16 cellular contexts compared by ENCODE assay signal in genomic region chr10:109205929-109206585, GRCh38.
A peak's percentile ranks its signal among the peaks of the same experiment; 100 is the strongest.
DNase-seq lines count a peak whose midpoint lies in the region; ATAC-seq and TF ChIP-seq lines count a peak whose summit lies in the region.
"Had no signal": no experiment of that assay in that cellular context is flagged by ENCODE, and none has a peak within 500 bp of the region (broad histone marks: within the 10 kb centered on the region; RNA-seq: fewer than 3 reads in every experiment).

No MANE protein-coding gene starts in this region.

- no peak for TF ChIP-seq CTCF in AG09309 (IDR thresholded peaks at IDR 0.05; ENCODE audit: control insufficient read depth, insufficient read depth, low read depth, low read length, missing control alignments)
- no peak for TF ChIP-seq CTCF in WERI-Rb-1 (IDR thresholded peaks at IDR 0.05; ENCODE audit: low read depth, low read length)
- TF ChIP-seq CTCF in adrenal gland (IDR thresholded peaks at IDR 0.05), result no peak

- H3K4me3 ChIP-seq in AG09309 (ENCODE audit: control insufficient read depth, low read depth, low read length), result no peak overlapping the region
- no peak overlapping the region for H3K4me3 ChIP-seq in WERI-Rb-1 (ENCODE audit: low read depth, low read length)
- no peak overlapping the region for H3K4me3 ChIP-seq in adrenal gland
- H3K4me3 ChIP-seq: BLaER1 treated with 17β-estradiol and CSF1 and Interleukin-3, amounts not matched to agents 10 nM and 100 nM; HAP-1; lung; thoracic aorta had no signal

- H3K9me3 ChIP-seq in WERI-Rb-1 (ENCODE audit: severe bottlenecking) (no peaks in the 10 kb centered on the region), adrenal gland (replicated peaks in 1 of 3) (no peaks in the 10 kb centered on the region)
- H3K9me3 ChIP-seq: BLaER1 treated with 17β-estradiol and CSF1 and Interleukin-3, amounts not matched to agents 10 nM and 100 nM; HAP-1; thoracic aorta had no signal

- H3K27ac ChIP-seq in WERI-Rb-1 (no peak overlapping the region), adrenal gland (no peak overlapping the region)
- H3K27ac ChIP-seq: BLaER1 treated with 17β-estradiol and CSF1 and Interleukin-3, amounts not matched to agents 10 nM and 100 nM; thoracic aorta had no signal

- no peaks in the 10 kb centered on the region for H3K27me3 ChIP-seq in WERI-Rb-1 (ENCODE audit: insufficient read depth, low read depth, severe bottlenecking)
- H3K27me3 ChIP-seq in adrenal gland, result no peaks in the 10 kb centered on the region
- H3K27me3 ChIP-seq: BLaER1 treated with 17β-estradiol and CSF1 and Interleukin-3, amounts not matched to agents 10 nM and 100 nM had no signal

- H3K36me3 ChIP-seq in WERI-Rb-1 (no peaks in the 10 kb centered on the region), adrenal gland (replicated peaks in 1 of 2) (no peaks in the 10 kb centered on the region)
- H3K36me3 ChIP-seq: BLaER1 treated with 17β-estradiol and CSF1 and Interleukin-3, amounts not matched to agents 10 nM and 100 nM; HAP-1; thoracic aorta had no signal

- intact Hi-C loops in adrenal gland (cut with DNase I), result no loop called here

- TF ChIP-seq POLR2A in adrenal gland (IDR thresholded peaks at IDR 0.05), result no peak

- DNase-seq in AG09309 (ENCODE audit: low read depth) (peak; percentile 25), HK-2 (ENCODE audit: unreplicated experiment) (peak; percentile 29), amniotic epithelial cell (ENCODE audit: low read depth) (peak; percentile 85), iris pigment epithelial cell (ENCODE audit: low read depth) (peak; percentile 81), WERI-Rb-1 (no peak), adrenal gland (no peak)
- DNase-seq: activated CD4-positive, CD25-positive, alpha-beta regulatory T cell treated with anti-CD3 and anti-CD28 coated beads, Interleukin-2, amount 50 U/mL, for 72 hours; NCI-H1092; NCI-H510A; SHP77 had no signal

- no peaks in the 10 kb centered on the region for H3K4me1 ChIP-seq in adrenal gland (replicated peaks in 1 of 2)
- H3K4me1 ChIP-seq: BLaER1 treated with 17β-estradiol and CSF1 and Interleukin-3, amounts not matched to agents 10 nM and 100 nM; HAP-1 had no signal

- ATAC-seq in HG02610 (IDR thresholded peaks at IDR 0.05; ENCODE audit: unreplicated experiment) (no peak), GM21423 (IDR thresholded peaks at IDR 0.05; ENCODE audit: unreplicated experiment) (no peak)

- 29 to 53% (median 34%) methylated on average over 3 of the region's 3 CpGs for WGBS in adrenal gland, 4 donors

Comparison
In these comparisons a context has a peak if more than half of its experiments do, and no peak if none do; other contexts are left out.
1. DNase-seq: peak in AG09309 (single experiment), HK-2 (single experiment), amniotic epithelial cell (single experiment) and iris pigment epithelial cell (single experiment); none in WERI-Rb-1 (single experiment) and adrenal gland (0 of 7).